10 cellular contexts compared by ENCODE assay signal in genomic region chr12:1776139-1776975, GRCh38. TPM values are rescaled to one million over a fixed set of nuclear protein-coding genes. Genes with fewer than 3 reads are reported as not detected.
A peak's percentile ranks its signal among the peaks of the same experiment; 100 is the strongest.
DNase-seq lines count a peak whose midpoint lies in the region; ATAC-seq and TF ChIP-seq lines count a peak whose summit lies in the region.
"Had no signal": no experiment of that assay in that cellular context is flagged by ENCODE, and none has a peak within 500 bp of the region (broad histone marks: within the 10 kb centered on the region; RNA-seq: fewer than 3 reads in every experiment).

No MANE protein-coding gene starts in this region.

- TF ChIP-seq CTCF in RWPE2 (IDR thresholded peaks at IDR 0.05; ENCODE audit: poor library complexity, severe bottlenecking) (no peak), fibroblast of the aortic adventitia (IDR thresholded peaks at IDR 0.05; ENCODE audit: insufficient read depth, low read length) (no peak)

- peak overlapping the region; percentile 61 for H3K27ac ChIP-seq in RWPE2 (ENCODE audit: poor library complexity, severe bottlenecking)

- H3K4me1 ChIP-seq in RWPE2 (ENCODE audit: insufficient read depth, poor library complexity, severe bottlenecking) = peaks cover 33% of the 10 kb centered on the region

- H3K4me1 Mint-ChIP-seq in activated T-cell treated with anti-CD3 and anti-CD28 coated beads, Interleukin-2, amount 50 U/mL, for 72 hours (ENCODE audit: low read depth) = no peaks in the 10 kb centered on the region
- peaks cover 18% of the 10 kb centered on the region for H3K4me1 Mint-ChIP-seq in stimulated activated effector memory CD8-positive, alpha-beta T cell treated with anti-CD3 and anti-CD28 coated beads, Interleukin-12 subunit alpha, Interleukin-12 subunit beta, amount 100 ng/mL, for 72 hours

- no peaks in the 10 kb centered on the region for H3K27me3 ChIP-seq in RWPE2 (ENCODE audit: insufficient read depth, poor library complexity, severe bottlenecking)

- H3K27ac Mint-ChIP-seq in activated T-cell treated with anti-CD3 and anti-CD28 coated beads, Interleukin-2, amount 50 U/mL, for 72 hours = peak overlapping the region; percentile 25
- peak overlapping the region; percentile 56 for H3K27ac Mint-ChIP-seq in stimulated activated effector memory CD8-positive, alpha-beta T cell treated with anti-CD3 and anti-CD28 coated beads, Interleukin-12 subunit alpha, Interleukin-12 subunit beta, amount 100 ng/mL, for 72 hours

- peaks cover 0 to 6% of the 10 kb centered on the region in 2 donors for H3K36me3 Mint-ChIP-seq in activated T-cell treated with anti-CD3 and anti-CD28 coated beads, Interleukin-2, amount 50 U/mL, for 72 hours (ENCODE audit: insufficient read depth in 2 of 2)
- peaks cover 64% of the 10 kb centered on the region for H3K36me3 Mint-ChIP-seq in stimulated activated effector memory CD8-positive, alpha-beta T cell treated with anti-CD3 and anti-CD28 coated beads, Interleukin-12 subunit alpha, Interleukin-12 subunit beta, amount 100 ng/mL, for 72 hours

- H3K36me3 ChIP-seq in RWPE2 (ENCODE audit: low read depth) = peaks cover 56% of the 10 kb centered on the region

- no peaks in the 10 kb centered on the region for H3K9me3 Mint-ChIP-seq in activated T-cell treated with anti-CD3 and anti-CD28 coated beads, Interleukin-2, amount 50 U/mL, for 72 hours
- H3K9me3 Mint-ChIP-seq in stimulated activated effector memory CD8-positive, alpha-beta T cell treated with anti-CD3 and anti-CD28 coated beads, Interleukin-12 subunit alpha, Interleukin-12 subunit beta, amount 100 ng/mL, for 72 hours = no peaks in the 10 kb centered on the region

- no peak for ATAC-seq in activated T-cell treated with anti-CD3 and anti-CD28 coated beads, Interleukin-2, amount 50 U/mL, for 72 hours (replicated peaks in 1 of 2)
- peak; percentile 96 for ATAC-seq in RWPE2 (ENCODE audit: low read depth)
- no peak for ATAC-seq in stimulated activated effector memory CD8-positive, alpha-beta T cell treated with anti-CD3 and anti-CD28 coated beads, Interleukin-12 subunit alpha, Interleukin-12 subunit beta, amount 100 ng/mL, for 72 hours
- ATAC-seq in left lobe of liver = no peak

- H3K4me3 ChIP-seq in RWPE2 (ENCODE audit: severe bottlenecking) (no peak overlapping the region), fibroblast of the aortic adventitia (ENCODE audit: low read depth, low read length) (no peak overlapping the region)

- no peaks in the 10 kb centered on the region for H3K9me3 ChIP-seq in RWPE2 (ENCODE audit: severe bottlenecking)

- DNase-seq in activated T-cell treated with anti-CD3 and anti-CD28 coated beads, Interleukin-2, amount 50 U/mL, for 72 hours = no peak
- no peak for DNase-seq in activated T-cell treated with anti-CD3 and anti-CD28 coated beads for 4 hours
- no peak for DNase-seq in RWPE2 (ENCODE audit: low spot score)
- peak; percentile 69 for DNase-seq in fibroblast of the aortic adventitia (ENCODE audit: low read depth)
- no peak for DNase-seq in stimulated activated effector memory CD8-positive, alpha-beta T cell treated with anti-CD3 and anti-CD28 coated beads, Interleukin-12 subunit alpha, Interleukin-12 subunit beta, amount 100 ng/mL, for 72 hours (ENCODE audit: low spot score in 2 of 2)
- DNase-seq in left lobe of liver (ENCODE audit: low spot score) = no peak
- DNase-seq in G401 (ENCODE audit: low spot score) = no peak
- no peak for DNase-seq in SKM-1 (lab: John Stamatoyannopoulos, UW; ENCODE audit: unreplicated experiment)
- DNase-seq: AML-193, KG1 had no signal

- in situ Hi-C loops in G401 (cut with HindIII; ENCODE audit: low sequenced_read_pairs) = loop anchor here (25.0 kb wide), 1 partner anchor 139 kb away; the partner anchor contains the start of gene WNT5B

- no peaks in the 10 kb centered on the region for H3K27me3 Mint-ChIP-seq in activated T-cell treated with anti-CD3 and anti-CD28 coated beads, Interleukin-2, amount 50 U/mL, for 72 hours (ENCODE audit: low read depth)

- no peak overlapping the region for H3K4me3 Mint-ChIP-seq in activated T-cell treated with anti-CD3 and anti-CD28 coated beads, Interleukin-2, amount 50 U/mL, for 72 hours
- H3K4me3 Mint-ChIP-seq in stimulated activated effector memory CD8-positive, alpha-beta T cell treated with anti-CD3 and anti-CD28 coated beads, Interleukin-12 subunit alpha, Interleukin-12 subunit beta, amount 100 ng/mL, for 72 hours = no peak overlapping the region

RNA-seq across cellular contexts. Expression of gene LRTM2, which starts 44.0 kb away (rescaled TPM):
- under 1 TPM in 1 of 2 donors, not detected in 1; 0.14 TPM for total RNA-seq in activated T-cell treated with anti-CD3 and anti-CD28 coated beads, Interleukin-2, amount 50 U/mL, for 72 hours
- total RNA-seq in fibroblast of the aortic adventitia (ENCODE audit: low replicate concordance) (not detected in 2 replicates), left lobe of liver (not detected)
- total RNA-seq in G401 (2014; rRNA removed; shearing (Covaris generic)) = not detected in 2 replicates
